Comparison of ENCODE assay signal across 16 cellular contexts in the genomic region with DNA sequence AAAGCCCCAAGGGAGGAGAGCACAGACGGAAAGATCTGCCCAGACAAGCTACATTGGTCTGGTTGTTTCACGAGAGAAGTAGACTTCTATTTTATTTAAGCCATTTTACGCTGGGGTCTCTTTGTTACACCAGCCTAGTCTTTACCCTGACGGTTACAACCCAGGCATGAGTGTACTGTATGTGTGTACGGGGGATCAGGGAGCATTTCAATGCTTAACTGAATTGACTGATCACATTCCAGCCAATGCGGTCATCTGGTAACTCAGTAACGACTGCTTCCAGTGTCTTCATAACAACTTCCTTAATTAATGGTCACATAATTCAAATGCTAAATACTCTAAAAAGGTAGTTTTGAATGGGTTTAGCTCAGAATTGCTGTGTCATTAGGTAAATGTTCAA.
A peak's percentile ranks its signal among the peaks of the same experiment; 100 is the strongest.
DNase-seq lines count a peak whose midpoint lies in the region; ATAC-seq, FAIRE-seq and TF ChIP-seq lines count a peak whose summit lies in the region.
"Had no signal": no experiment of that assay in that cellular context is flagged by ENCODE, and none has a peak within 500 bp of the region (broad histone marks: within the 10 kb centered on the region; RNA-seq: fewer than 3 reads in every experiment).

No MANE protein-coding gene starts in this region.

- H4K20me1 ChIP-seq in H9 (ENCODE audit: control insufficient read depth, insufficient read depth, insufficient read length) (no peaks in the 10 kb centered on the region), H1 (replicated peaks in 1 of 2; ENCODE audit: control insufficient read depth in 1 of 2, insufficient read depth in 2 of 2, low read length in 2 of 2) (no peaks in the 10 kb centered on the region)

- H2BK5ac ChIP-seq in H9 (ENCODE audit: insufficient read length, low read length) (no peak overlapping the region), H1 (ENCODE audit: low read depth, low read length) (no peak overlapping the region)

- no peaks in the 10 kb centered on the region for H3K27me3 Mint-ChIP-seq in activated T-cell treated with anti-CD3 and anti-CD28 coated beads, Interleukin-2, amount 50 U/mL, for 24 hours
- H3K27me3 Mint-ChIP-seq in H9 (ENCODE audit: low read depth) (no peaks in the 10 kb centered on the region), progenitor cell of endocrine pancreas (no peaks in the 10 kb centered on the region)

- H2BK120ac ChIP-seq in H9 (ENCODE audit: low read depth, low read length, poor library complexity, severe bottlenecking) = no peak overlapping the region
- H2BK120ac ChIP-seq in H1 (replicated peaks; ENCODE audit: low read depth, low read length) = no peak overlapping the region

- POLR2A ChIA-PET in H1 (lab: Charles Lee; ENCODE audit: partially characterized antibody) = no interaction called here

- H4K91ac ChIP-seq in H9 (ENCODE audit: insufficient read length, low read depth, low read length) (no peak overlapping the region), H1 (replicated peaks; ENCODE audit: insufficient read length, low read length) (no peak overlapping the region)

- no peak overlapping the region for H2BK12ac ChIP-seq in H9 (ENCODE audit: insufficient read length, low read depth, low read length)
- no peak overlapping the region for H2BK12ac ChIP-seq in H1 (ENCODE audit: low read depth, low read length)

- H4K5ac ChIP-seq in H9 (ENCODE audit: insufficient read length, low read depth, low read length) (no peak overlapping the region), H1 (ENCODE audit: insufficient read length, low read depth, low read length) (no peak overlapping the region)

- TF ChIP-seq CTCF in H9 (conservative IDR thresholded peaks at IDR 0.05) (no peak), H1 (IDR thresholded peaks at IDR 0.05; ENCODE audit: control extremely low read depth in 1 of 3, insufficient read depth in 1 of 3, low read depth in 1 of 3, low read length in 3 of 3) (no peak), progenitor cell of endocrine pancreas (IDR thresholded peaks at IDR 0.05; ENCODE audit: unreplicated experiment) (no peak)

- no peaks in the 10 kb centered on the region for H3K79me1 ChIP-seq in H9 (ENCODE audit: insufficient read depth, low read depth, low read length, poor library complexity, severe bottlenecking)
- no peaks in the 10 kb centered on the region for H3K79me1 ChIP-seq in H1 (ENCODE audit: low read depth, low read length)

- no peak overlapping the region for H4K8ac ChIP-seq in H9 (replicated peaks; ENCODE audit: insufficient read length, low read depth, low read length)
- H4K8ac ChIP-seq in H1 (ENCODE audit: extremely low read depth, insufficient read depth, low read length) = no peak overlapping the region

- no peak for FAIRE-seq in H1 (lab: Jason Lieb, UNC)
- FAIRE-seq: GM12892 had no signal

- H3K4me1 Mint-ChIP-seq in activated T-cell treated with anti-CD3 and anti-CD28 coated beads, Interleukin-2, amount 50 U/mL, for 24 hours (ENCODE audit: low read depth) = peaks cover 82% of the 10 kb centered on the region
- H3K4me1 Mint-ChIP-seq in H9 (peaks cover 45 to 46% of the 10 kb centered on the region in 2 experiments), progenitor cell of endocrine pancreas (ENCODE audit: low read depth) (peaks cover 22% of the 10 kb centered on the region)

- H3K4me2 ChIP-seq in H9 (ENCODE audit: insufficient read depth, insufficient read length, low read length) (no peak overlapping the region), H1 (ENCODE audit: insufficient read depth in 1 of 2, low read depth in 2 of 2, low read length in 2 of 2) (no peak overlapping the region)
- H3K4me2 ChIP-seq: PC-9 had no signal

- no peak overlapping the region for H2AFZ ChIP-seq in H9 (ENCODE audit: low read length)
- H2AFZ ChIP-seq in H1 (ENCODE audit: low read length) = no peak overlapping the region
- H2AFZ ChIP-seq: GM23248, PC-9 had no signal

- CTCF ChIA-PET in H1 (lab: Charles Lee; ENCODE audit: partially characterized antibody) = interaction anchor here (1.0 kb wide), 1 partner anchor 182 kb away, joined by 3 read pairs; no protein-coding TSS in a partner anchor

- H3K36me3 Mint-ChIP-seq in activated T-cell treated with anti-CD3 and anti-CD28 coated beads, Interleukin-2, amount 50 U/mL, for 24 hours (ENCODE audit: low read depth) = peaks cover 90% of the 10 kb centered on the region
- peaks cover 10 to 55% (median 54%) of the 10 kb centered on the region in 3 experiments; a peak in 6 of 7 replicates for H3K36me3 Mint-ChIP-seq in H9 (ENCODE audit: insufficient read depth in 1 of 3, low read depth in 3 of 3)
- H3K36me3 Mint-ChIP-seq in progenitor cell of endocrine pancreas (ENCODE audit: insufficient read depth) = peaks cover 36% of the 10 kb centered on the region

- H3K27ac Mint-ChIP-seq in activated T-cell treated with anti-CD3 and anti-CD28 coated beads, Interleukin-2, amount 50 U/mL, for 24 hours = peak overlapping the region; percentile 18
- H3K27ac Mint-ChIP-seq in H9 (peak overlapping the region; percentile 8 to 63 (median 16); a peak in 2 of 7 replicates), progenitor cell of endocrine pancreas (peak overlapping the region; percentile 0)

- no peaks in the 10 kb centered on the region for H3K23me2 ChIP-seq in H9 (ENCODE audit: insufficient read length, low read depth, low read length, poor library complexity, severe bottlenecking)
- no peaks in the 10 kb centered on the region for H3K23me2 ChIP-seq in H1 (ENCODE audit: low read depth, low read length)

- H3K4me3 Mint-ChIP-seq in activated T-cell treated with anti-CD3 and anti-CD28 coated beads, Interleukin-2, amount 50 U/mL, for 24 hours = no peak overlapping the region
- no peak overlapping the region for H3K4me3 Mint-ChIP-seq in H9
- H3K4me3 Mint-ChIP-seq in progenitor cell of endocrine pancreas (ENCODE audit: low read depth) = no peak overlapping the region

- WGBS in H9 (ENCODE audit: extremely low coverage, insufficient read length, low lambda C conversion rate) = no CpG with 5 or more reads among the region's 7 CpGs
- WGBS in H1 (ENCODE audit: extremely low coverage in 1 of 2, insufficient coverage in 1 of 2, insufficient read length in 1 of 2, insufficient replicate concordance in 2 of 2, low coverage in 1 of 2, low lambda C conversion rate in 2 of 2, missing lambda C conversion rate in 1 of 2), 2 experiments = 81% methylated on average over 7 of the region's 7 CpGs; no CpG with 5 or more reads in 1 of the 2 experiments

- DNase-seq in activated T-cell treated with anti-CD3 and anti-CD28 coated beads, Interleukin-2, amount 50 U/mL, for 24 hours = no peak
- no peak for DNase-seq in activated T-cell treated with anti-CD3 and anti-CD28 coated beads for 4 hours
- no peak for DNase-seq in H9
- no peak for DNase-seq in H1 (ENCODE audit: low read depth in 1 of 2, low spot score in 2 of 2)
- no peak for DNase-seq in progenitor cell of endocrine pancreas (ENCODE audit: low spot score, unreplicated experiment)
- DNase-seq in NCI-H2081 treated with DMSO at 0.1 percent for 48 hours (lab: John Stamatoyannopoulos, UW) = no peak
- no peak for DNase-seq in HuH-7 (ENCODE audit: low spot score)
- DNase-seq: GM23248, KG1, NCI-H1417 treated with DMSO at 0.1 percent for 48 hours, NCI-H2029, NCI-H510A, NCI-H82, PC-9 had no signal

- no peak overlapping the region for H3K9ac ChIP-seq in H9 (ENCODE audit: extremely low read depth, insufficient read length, low read length)
- H3K9ac ChIP-seq in H1 (replicated peaks in 1 of 4; ENCODE audit: extremely low read depth in 1 of 4, low read depth in 3 of 4, low read length in 3 of 4) = no peak overlapping the region
- H3K9ac ChIP-seq: GM23248 had no signal

- H3K27me3 ChIP-seq in H9 (ENCODE audit: insufficient read depth, low read length) (no peaks in the 10 kb centered on the region), H1 (replicated peaks in 1 of 4; ENCODE audit: control insufficient read depth in 3 of 4, extremely low read depth in 1 of 4, insufficient read depth in 3 of 4, low read length in 3 of 4) (no peaks in the 10 kb centered on the region)

- no peak overlapping the region for H3K4me3 ChIP-seq in H1 (ENCODE audit: extremely low read depth in 1 of 4, insufficient read depth in 2 of 4, low read depth in 3 of 4, low read length in 4 of 4)
- H3K4me3 ChIP-seq: GM23248, PC-9 had no signal

- peaks cover 6% of the 10 kb centered on the region; the same call in 1 of the 2 replicates for H3K4me1 ChIP-seq in H9 (ENCODE audit: insufficient read depth, low read length)
- peaks cover 0 to 20% (median 7%) of the 10 kb centered on the region in 4 experiments; a peak in 3 of 7 replicates for H3K4me1 ChIP-seq in H1 (replicated peaks in 1 of 4; ENCODE audit: control insufficient read depth in 3 of 4, insufficient read depth in 4 of 4, low read length in 3 of 4)

- no peak overlapping the region for H3T11ph ChIP-seq in H9 (ENCODE audit: low read length)

- no peaks in the 10 kb centered on the region for H3K9me3 Mint-ChIP-seq in activated T-cell treated with anti-CD3 and anti-CD28 coated beads, Interleukin-2, amount 50 U/mL, for 24 hours
- H3K9me3 Mint-ChIP-seq in H9 = no peaks in the 10 kb centered on the region
- H3K9me3 Mint-ChIP-seq in progenitor cell of endocrine pancreas (ENCODE audit: low read depth) = no peaks in the 10 kb centered on the region

- no peak for ATAC-seq in GM18873 (IDR thresholded peaks at IDR 0.05; ENCODE audit: low FRiP score, unreplicated experiment)

- H2AK5ac ChIP-seq in H9 (ENCODE audit: insufficient read length, low read length) (no peak overlapping the region), H1 (ENCODE audit: low read depth, low read length) (no peak overlapping the region)

- H2BK15ac ChIP-seq in H9 (ENCODE audit: low read depth, low read length) = no peak overlapping the region
- no peak overlapping the region for H2BK15ac ChIP-seq in H1 (ENCODE audit: low read length)

- H2BK20ac ChIP-seq in H9 (ENCODE audit: low read depth, low read length, poor library complexity, severe bottlenecking) (no peak overlapping the region), H1 (ENCODE audit: low read length) (no peak overlapping the region)

- peaks cover 0 to 3% (median 0%) of the 10 kb centered on the region in 4 experiments; a peak in 2 of 8 replicates for H3K36me3 ChIP-seq in H1 (ENCODE audit: control insufficient read depth in 2 of 4, insufficient read depth in 4 of 4, low read length in 3 of 4)

- H3K23ac ChIP-seq in H9 (ENCODE audit: insufficient read length, low read depth, low read length) = no peak overlapping the region
- no peak overlapping the region for H3K23ac ChIP-seq in H1 (ENCODE audit: insufficient read length)

- no peak for TF ChIP-seq RAD21 in H1 (IDR thresholded peaks at IDR 0.05 in 1 of 2, conservative IDR thresholded peaks at IDR 0.05 in 1 of 2; ENCODE audit: low read depth in 2 of 2, low read length in 2 of 2)

- no peak for TF ChIP-seq EP300 in H1 (IDR thresholded peaks at IDR 0.05; ENCODE audit: borderline replicate concordance in 1 of 2, low read depth in 2 of 2, low read length in 2 of 2)

- no peak overlapping the region for H3K56ac ChIP-seq in H9 (ENCODE audit: insufficient read length, low read depth, low read length)
- no peak overlapping the region for H3K56ac ChIP-seq in H1 (replicated peaks; ENCODE audit: insufficient read length, low read depth, low read length)

- H3K14ac ChIP-seq in H9 (ENCODE audit: insufficient read depth, low read length) = no peak overlapping the region
- no peak overlapping the region for H3K14ac ChIP-seq in H1 (ENCODE audit: insufficient read length)

- no peak for TF ChIP-seq POLR2A in H1 (IDR thresholded peaks at IDR 0.05; ENCODE audit: control extremely low read depth in 1 of 2, low read depth in 2 of 2, low read length in 2 of 2)

- H3K27ac ChIP-seq in H9 (ENCODE audit: insufficient read length, low read depth, low read length) = no peak overlapping the region
- no peak overlapping the region for H3K27ac ChIP-seq in H1 (ENCODE audit: low read depth, low read length)
- H3K27ac ChIP-seq: GM23248, PC-9 had no signal

- H3K18ac ChIP-seq in H9 (ENCODE audit: insufficient read length, low read depth, low read length) = no peak overlapping the region
- no peak overlapping the region for H3K18ac ChIP-seq in H1 (ENCODE audit: extremely low read depth, low read length)

- no peak overlapping the region for H3K4ac ChIP-seq in H9 (ENCODE audit: low read depth, low read length)
- H3K4ac ChIP-seq in H1 (replicated peaks; ENCODE audit: insufficient read length, low read depth, low read length) = no peak overlapping the region

- H3K79me2 ChIP-seq in H9 (ENCODE audit: insufficient read depth, low read length) = peaks cover 2% of the 10 kb centered on the region; the same call in 1 of the 2 replicates
- H3K79me2 ChIP-seq in H1 (ENCODE audit: control insufficient read depth in 1 of 2, insufficient read depth in 2 of 2, low read length in 2 of 2) = peaks cover 0 to 74% of the 10 kb centered on the region in 2 experiments; a peak in 2 of 4 replicates

- H3K9me3 ChIP-seq in H9 (ENCODE audit: control insufficient read depth, low read depth, low read length) = no peaks in the 10 kb centered on the region
- H3K9me3 ChIP-seq in H1 (ENCODE audit: insufficient read depth in 2 of 2, low read depth in 1 of 2, low read length in 1 of 2) = no peaks in the 10 kb centered on the region
